ENCODE assay signal across 17 cellular contexts in the genomic region with DNA sequence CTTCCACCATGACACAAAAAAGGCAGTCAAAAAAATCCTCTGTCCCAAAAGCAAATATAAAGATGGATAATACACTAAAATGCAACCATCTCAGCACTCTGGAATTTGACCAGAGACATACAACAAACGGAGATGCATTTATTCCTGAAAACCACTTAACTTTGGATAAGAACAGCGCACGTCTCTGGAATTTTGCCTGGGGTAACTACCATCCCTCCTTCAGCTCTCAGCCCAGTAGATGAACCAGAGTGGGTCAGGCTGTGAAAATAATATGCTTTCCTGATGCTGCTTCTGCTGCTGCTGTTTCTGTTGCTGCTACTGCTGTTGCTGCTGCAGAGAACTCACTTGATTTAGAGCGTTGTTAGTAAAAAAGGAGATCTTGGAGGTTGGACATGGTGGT.
"Had no signal": no experiment of that assay in that cellular context is flagged by ENCODE, and none has a peak within 500 bp of the region (broad histone marks: within the 10 kb centered on the region; RNA-seq: fewer than 3 reads in every experiment).

No MANE protein-coding gene starts in this region.

- ATAC-seq: gastroesophageal sphincter; heart right ventricle; left colon; mucosa of descending colon; naive thymus-derived CD4-positive, alpha-beta T cell; stimulated activated memory B cell treated with anti-CD40 and anti-IgM and Interleukin-4, amounts not matched to agents 10 μg/mL and 1 μg/mL and 100 μg/mL, for 72 hours had no signal

- FAIRE-seq: TTC549 had no signal

- H3K4me3 Mint-ChIP-seq: activated CD4-positive, alpha-beta T cell treated with anti-CD3 and anti-CD28 coated beads, Interleukin-2, amount 10 ng/mL, durations not matched to agents 7 days and 5 days; activated naive CD8-positive, alpha-beta T cell treated with anti-CD3 and anti-CD28 coated beads, Interleukin-2, amount 10 ng/mL, durations not matched to agents 7 days and 5 days; naive thymus-derived CD4-positive, alpha-beta T cell; stimulated activated memory B cell treated with anti-CD40 and anti-IgM and Interleukin-4, amounts not matched to agents 10 μg/mL and 1 μg/mL and 100 μg/mL, for 72 hours had no signal

- H3K27me3 ChIP-seq: breast epithelium, gastroesophageal sphincter, heart right ventricle had no signal

- H3K9me3 ChIP-seq: mucosa of descending colon had no signal

- H3K4me1 Mint-ChIP-seq: activated CD4-positive, alpha-beta T cell treated with anti-CD3 and anti-CD28 coated beads, Interleukin-2, amount 10 ng/mL, durations not matched to agents 7 days and 5 days; activated naive CD8-positive, alpha-beta T cell treated with anti-CD3 and anti-CD28 coated beads, Interleukin-2, amount 10 ng/mL, durations not matched to agents 7 days and 5 days; naive thymus-derived CD4-positive, alpha-beta T cell; stimulated activated memory B cell treated with anti-CD40 and anti-IgM and Interleukin-4, amounts not matched to agents 10 μg/mL and 1 μg/mL and 100 μg/mL, for 72 hours had no signal

- H3K27ac Mint-ChIP-seq: activated CD4-positive, alpha-beta T cell treated with anti-CD3 and anti-CD28 coated beads, Interleukin-2, amount 10 ng/mL, durations not matched to agents 7 days and 5 days; activated naive CD8-positive, alpha-beta T cell treated with anti-CD3 and anti-CD28 coated beads, Interleukin-2, amount 10 ng/mL, durations not matched to agents 7 days and 5 days; naive thymus-derived CD4-positive, alpha-beta T cell; stimulated activated memory B cell treated with anti-CD40 and anti-IgM and Interleukin-4, amounts not matched to agents 10 μg/mL and 1 μg/mL and 100 μg/mL, for 72 hours had no signal

- H3K4me1 ChIP-seq: breast epithelium, gastroesophageal sphincter, heart right ventricle had no signal

- H3K4me3 ChIP-seq: breast epithelium, gastroesophageal sphincter, heart right ventricle, mucosa of descending colon had no signal

- H3K36me3 Mint-ChIP-seq: stimulated activated memory B cell treated with anti-CD40 and anti-IgM and Interleukin-4, amounts not matched to agents 10 μg/mL and 1 μg/mL and 100 μg/mL, for 72 hours had no signal

- H3K36me3 ChIP-seq: breast epithelium, gastroesophageal sphincter, heart right ventricle had no signal

- H3K27ac ChIP-seq: breast epithelium, gastroesophageal sphincter, heart right ventricle had no signal

- DNase-seq: activated CD4-positive, alpha-beta T cell treated with anti-CD3 and anti-CD28 coated beads, Interleukin-2, amount 10 ng/mL, durations not matched to agents 7 days and 5 days; activated CD4-positive, CD25-positive, alpha-beta regulatory T cell; activated naive CD4-positive, alpha-beta T cell; activated naive CD8-positive, alpha-beta T cell treated with anti-CD3 and anti-CD28 coated beads, Interleukin-2, amount 10 ng/mL, durations not matched to agents 7 days and 5 days; activated T-cell treated with anti-CD3 and anti-CD28 coated beads for 4 hours; anterior cingulate cortex; dermis blood vessel endothelial cell; heart right ventricle; left colon; mucosa of descending colon; naive thymus-derived CD4-positive, alpha-beta T cell; stimulated activated CD4-positive, alpha-beta T cell treated with anti-CD3 and anti-CD28 coated beads, Interleukin-2, amount 100 ng/mL, for 48 hours; T-helper 2 cell had no signal
